In the genomic region with DNA sequence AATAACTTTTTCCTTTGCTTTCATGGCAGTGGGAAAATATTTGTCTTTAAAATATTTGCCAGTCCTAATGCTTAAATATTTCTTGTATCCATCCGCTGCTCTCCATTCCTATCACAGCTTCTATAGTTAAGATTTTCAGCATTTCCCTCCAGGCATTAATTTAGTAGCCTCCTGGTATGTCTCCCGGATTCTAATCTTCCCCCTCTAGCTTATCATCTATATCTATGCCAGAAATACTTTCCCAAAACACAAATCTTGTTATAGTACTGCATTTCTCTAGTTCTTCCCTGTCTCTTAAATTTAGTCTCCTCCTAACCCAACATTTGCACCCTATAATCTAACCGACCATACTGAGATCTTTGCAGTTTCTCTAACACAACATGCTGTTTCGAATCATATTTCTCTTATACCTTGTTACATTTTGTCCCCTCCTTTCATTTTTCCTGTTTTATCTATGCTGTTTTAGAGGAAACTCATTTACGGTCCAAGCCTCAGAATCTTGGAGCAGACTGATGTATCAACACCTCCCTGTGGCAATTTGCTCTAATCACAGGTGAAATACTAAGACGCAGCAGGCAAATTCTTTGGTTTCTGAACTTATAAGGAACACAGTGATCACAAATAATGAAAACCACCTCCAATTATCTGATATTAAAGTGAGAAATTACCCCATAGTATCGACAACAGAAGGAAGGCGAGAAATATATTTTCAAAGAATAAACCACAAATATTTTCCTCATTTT, we compare ENCODE assay signal across 28 cellular contexts. TPM values are rescaled to one million over a fixed set of nuclear protein-coding genes. Genes with fewer than 3 reads are reported as not detected.
"Had no signal": no experiment of that assay in that cellular context is flagged by ENCODE, and none has a peak within 500 bp of the region (broad histone marks: within the 10 kb centered on the region; RNA-seq: fewer than 3 reads in every experiment).

No MANE protein-coding gene starts in this region.

- H3K9me3 Mint-ChIP-seq: activated T-helper 2 cell treated with anti-CD3 and anti-CD28 coated beads, Interferon-gamma antibody, Interleukin-2, Interleukin-4, amounts not matched to agents 10 μg/mL and 5 μg/mL and 100 μg/mL, durations not matched to agents 14 hours and 24 hours and 36 hours had no signal

- H3K27ac Mint-ChIP-seq: activated CD8-positive, alpha-beta T cell treated with anti-CD3 and anti-CD28 coated beads for 36 hours; activated naive CD8-positive, alpha-beta T cell treated with anti-CD3 and anti-CD28 coated beads, Interleukin-2, amount 10 ng/mL, durations not matched to agents 7 days and 5 days; activated T-cell treated with anti-CD3 and anti-CD28 coated beads, Interleukin-2, amount 50 U/mL, for 72 hours; activated T-helper 2 cell treated with anti-CD3 and anti-CD28 coated beads, Interferon-gamma antibody, Interleukin-2, Interleukin-4, amounts not matched to agents 10 μg/mL and 5 μg/mL and 100 μg/mL, durations not matched to agents 14 hours and 24 hours and 36 hours had no signal

- H3K4me1 Mint-ChIP-seq: activated naive CD8-positive, alpha-beta T cell treated with anti-CD3 and anti-CD28 coated beads, Interleukin-2, amount 10 ng/mL, durations not matched to agents 7 days and 5 days had no signal

- H3K4me3 Mint-ChIP-seq: activated CD8-positive, alpha-beta T cell treated with anti-CD3 and anti-CD28 coated beads for 36 hours; activated naive CD8-positive, alpha-beta T cell treated with anti-CD3 and anti-CD28 coated beads, Interleukin-2, amount 10 ng/mL, durations not matched to agents 7 days and 5 days; activated T-cell treated with anti-CD3 and anti-CD28 coated beads, Interleukin-2, amount 50 U/mL, for 72 hours had no signal

- H3K36me3 ChIP-seq: adrenal gland, SJSA1 had no signal

- H3K27me3 Mint-ChIP-seq: activated CD8-positive, alpha-beta T cell treated with anti-CD3 and anti-CD28 coated beads for 36 hours; activated naive CD8-positive, alpha-beta T cell treated with anti-CD3 and anti-CD28 coated beads, Interleukin-2, amount 10 ng/mL, durations not matched to agents 7 days and 5 days had no signal

- H3K36me3 Mint-ChIP-seq: activated naive CD8-positive, alpha-beta T cell treated with anti-CD3 and anti-CD28 coated beads, Interleukin-2, amount 10 ng/mL, durations not matched to agents 7 days and 5 days had no signal

- DNase-seq: activated CD4-positive, alpha-beta T cell treated with anti-CD3 and anti-CD28 coated beads for 4 hours; activated CD8-positive, alpha-beta memory T cell treated with anti-CD3 and anti-CD28 coated beads, Interleukin-2, amount 50 U/mL, for 4 hours; activated CD8-positive, alpha-beta T cell treated with anti-CD3 and anti-CD28 coated beads for 36 hours; activated gamma-delta T cell treated with Interleukin-2 at 50 U/mL for 16 hours; activated naive CD4-positive, alpha-beta T cell treated with anti-CD3 and anti-CD28 coated beads, Interleukin-2, amount 50 U/mL, for 16 hours; activated naive CD8-positive, alpha-beta T cell treated with anti-CD3 and anti-CD28 coated beads, Interleukin-2, amount 10 ng/mL, durations not matched to agents 7 days and 5 days; activated T-cell treated with anti-CD3 and anti-CD28 coated beads, Interleukin-2, amount 50 U/mL, for 72 hours; adrenal gland; anterior cingulate cortex; cerebellar nuclear complex; KG1; NCI-H1048; NCI-H146; NCI-H187 treated with DMSO at 0.1 percent for 48 hours; NCI-H2107; NCI-H69; NK-92 treated with Interleukin-12 subunit alpha and Interleukin-12 subunit beta, amount 100 ng/mL, for 24 hours; PC-3; SHP77; T-helper 1 cell had no signal

- H3K4me3 ChIP-seq: adrenal gland, SJSA1 had no signal

- H3K9me3 ChIP-seq: adrenal gland had no signal

- ATAC-seq: activated CD4-positive, CD25-positive, alpha-beta regulatory T cell treated with anti-CD3 and anti-CD28 coated beads, Interleukin-2, amount 50 U/mL, for 24 hours; activated CD8-positive, alpha-beta T cell treated with anti-CD3 and anti-CD28 coated beads for 36 hours; activated T-cell treated with anti-CD3 and anti-CD28 coated beads, Interleukin-2, amount 50 U/mL, for 72 hours; PC-3 had no signal

- H3K4me1 ChIP-seq: adrenal gland, SJSA1 had no signal

- H3K27me3 ChIP-seq: adrenal gland, SJSA1 had no signal

- FAIRE-seq: RCC 7860 had no signal

- H3K27ac ChIP-seq: adrenal gland, SJSA1, VCaP had no signal

RNA-seq across cellular contexts. Expression of gene CNTNAP2, which starts 10.3 kb away (rescaled TPM):
- total RNA-seq: activated CD8-positive, alpha-beta T cell treated with anti-CD3 and anti-CD28 coated beads for 36 hours; activated naive CD8-positive, alpha-beta T cell treated with anti-CD3 and anti-CD28 coated beads, Interleukin-2, amount 10 ng/mL, durations not matched to agents 7 days and 5 days; activated T-cell treated with anti-CD3 and anti-CD28 coated beads, Interleukin-2, amount 50 U/mL, for 72 hours; activated T-helper 2 cell treated with anti-CD3 and anti-CD28 coated beads, Interferon-gamma antibody, Interleukin-2, Interleukin-4, amounts not matched to agents 10 μg/mL and 5 μg/mL and 100 μg/mL, durations not matched to agents 14 hours and 24 hours and 36 hours; LHCN-M2; M059J; T-helper 2 cell treated with Interferon-gamma antibody and Interleukin-4, amounts not matched to agents 100 ng/mL and 5 ng/mL, for 36 hours had no signal
